Comparison of ENCODE assay signal across 1 cellular context in the genomic region with DNA sequence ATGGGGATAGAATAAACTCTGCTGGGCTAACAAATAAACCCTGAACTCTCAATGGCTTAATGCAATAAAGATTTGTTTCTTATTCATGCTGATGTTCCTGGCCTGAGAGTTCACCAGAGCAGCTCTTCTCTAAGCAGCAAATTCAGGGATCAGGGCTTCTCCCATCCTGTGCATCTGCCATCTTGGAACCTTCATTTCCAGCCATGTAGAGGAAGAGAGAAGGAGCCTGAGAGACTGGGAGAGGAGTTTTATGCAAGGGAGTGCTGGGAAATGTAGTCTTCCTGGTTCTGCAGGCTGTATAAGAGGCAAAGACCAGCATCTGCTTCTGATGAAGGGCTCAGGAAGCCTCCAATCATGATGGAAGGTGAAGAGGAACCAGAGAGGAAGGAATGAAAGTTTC.
TF ChIP-seq lines count a peak whose summit lies in the region.

No MANE protein-coding gene starts in this region.

TF ChIP-seq in HEK293, 187 proteins besides CTCF, POLR2A, EP300 and RAD21 (continued from another document):
- no peak for TF ChIP-seq ZSCAN18 (tag by site-specific recombination; IDR thresholded peaks at IDR 0.05)
